Comparison of ENCODE assay signal across 1 cellular context in genomic region chr9:73528922-73529321, GRCh38.
TF ChIP-seq lines count a peak whose summit lies in the region.

No MANE protein-coding gene starts in this region.

TF ChIP-seq in HepG2, 621 proteins besides CTCF, POLR2A, EP300 and RAD21 (continued from another document):
- TF ChIP-seq CHD2 (IDR thresholded peaks at IDR 0.05; ENCODE audit: low read depth, low read length) (no peak), ZSCAN31 (CRISPR knock-in tag; IDR thresholded peaks at IDR 0.05; ENCODE audit: low read depth) (no peak)
